Comparison of ENCODE assay signal across 20 cellular contexts in genomic region chr2:45867800-45868199, GRCh38.
"Had no signal": no experiment of that assay in that cellular context is flagged by ENCODE, and none has a peak within 500 bp of the region (broad histone marks: within the 10 kb centered on the region; RNA-seq: fewer than 3 reads in every experiment).

No MANE protein-coding gene starts in this region.

- H3K9me3 ChIP-seq: esophagus muscularis mucosa, gastrocnemius medialis, mucosa of descending colon, neutrophil, psoas muscle, right lobe of liver, thoracic aorta, transverse colon had no signal

- H3K36me3 ChIP-seq: esophagus muscularis mucosa, gastrocnemius medialis, neutrophil, right lobe of liver, thoracic aorta, transverse colon had no signal

- H3K4me1 ChIP-seq: psoas muscle, transverse colon had no signal

- ATAC-seq: effector memory CD8-positive, alpha-beta T cell; gastrocnemius medialis; left lobe of liver; mucosa of descending colon; naive thymus-derived CD8-positive, alpha-beta T cell; psoas muscle; right lobe of liver; stimulated activated effector memory CD8-positive, alpha-beta T cell treated with anti-CD3 and anti-CD28 coated beads, Interleukin-12 subunit alpha, Interleukin-12 subunit beta, amount 100 ng/mL, for 72 hours; stimulated activated naive CD8-positive, alpha-beta T cell treated with anti-CD3 and anti-CD28 coated beads, Interleukin-15, amount 100 ng/mL, for 72 hours had no signal

- H3K4me3 Mint-ChIP-seq: dendritic cell treated with granulocyte-macrophage colony-stimulating factor and Interleukin-4, amounts not matched to agents 40 ng/mL and 50 ng/mL, for 4 days; effector memory CD8-positive, alpha-beta T cell; stimulated activated effector memory CD8-positive, alpha-beta T cell treated with anti-CD3 and anti-CD28 coated beads, Interleukin-12 subunit alpha, Interleukin-12 subunit beta, amount 100 ng/mL, for 72 hours; stimulated activated naive CD8-positive, alpha-beta T cell treated with anti-CD3 and anti-CD28 coated beads, Interleukin-15, amount 100 ng/mL, for 72 hours had no signal

- DNase-seq: effector memory CD8-positive, alpha-beta T cell; gastrocnemius medialis; islet precursor cell; mucosa of descending colon; naive thymus-derived CD8-positive, alpha-beta T cell; psoas muscle; retina; right lobe of liver; stimulated activated CD4-positive, alpha-beta T cell treated with anti-CD3 and anti-CD28 coated beads, Interleukin-4, amount 100 ng/mL, for 1 hour; stimulated activated CD8-positive, alpha-beta memory T cell treated with anti-CD3 and anti-CD28 coated beads, Interleukin-4, amount 100 ng/mL, for 48 hours; stimulated activated naive CD8-positive, alpha-beta T cell treated with anti-CD3 and anti-CD28 coated beads, Interleukin-15, amount 100 ng/mL, for 72 hours; substantia nigra; transverse colon had no signal

- H3K36me3 Mint-ChIP-seq: stimulated activated effector memory CD8-positive, alpha-beta T cell treated with anti-CD3 and anti-CD28 coated beads, Interleukin-12 subunit alpha, Interleukin-12 subunit beta, amount 100 ng/mL, for 72 hours had no signal

- H3K9me3 Mint-ChIP-seq: dendritic cell treated with granulocyte-macrophage colony-stimulating factor and Interleukin-4, amounts not matched to agents 40 ng/mL and 50 ng/mL, for 4 days; naive thymus-derived CD8-positive, alpha-beta T cell; stimulated activated effector memory CD8-positive, alpha-beta T cell treated with anti-CD3 and anti-CD28 coated beads, Interleukin-12 subunit alpha, Interleukin-12 subunit beta, amount 100 ng/mL, for 72 hours; stimulated activated naive CD8-positive, alpha-beta T cell treated with anti-CD3 and anti-CD28 coated beads, Interleukin-15, amount 100 ng/mL, for 72 hours had no signal

- H3K4me3 ChIP-seq: esophagus muscularis mucosa, gastrocnemius medialis, mucosa of descending colon, psoas muscle, right lobe of liver, thoracic aorta, transverse colon had no signal

- H3K27me3 Mint-ChIP-seq: effector memory CD8-positive, alpha-beta T cell; naive thymus-derived CD8-positive, alpha-beta T cell; stimulated activated naive CD8-positive, alpha-beta T cell treated with anti-CD3 and anti-CD28 coated beads, Interleukin-15, amount 100 ng/mL, for 72 hours had no signal

- H3K27me3 ChIP-seq: esophagus muscularis mucosa, gastrocnemius medialis, neutrophil, right lobe of liver, transverse colon had no signal

- H3K27ac ChIP-seq: epithelial cell of prostate, esophagus muscularis mucosa, gastrocnemius medialis, neutrophil, psoas muscle, right lobe of liver, thoracic aorta, transverse colon had no signal

- H3K27ac Mint-ChIP-seq: dendritic cell treated with granulocyte-macrophage colony-stimulating factor and Interleukin-4, amounts not matched to agents 40 ng/mL and 50 ng/mL, for 4 days; effector memory CD8-positive, alpha-beta T cell; naive thymus-derived CD8-positive, alpha-beta T cell; stimulated activated effector memory CD8-positive, alpha-beta T cell treated with anti-CD3 and anti-CD28 coated beads, Interleukin-12 subunit alpha, Interleukin-12 subunit beta, amount 100 ng/mL, for 72 hours; stimulated activated naive CD8-positive, alpha-beta T cell treated with anti-CD3 and anti-CD28 coated beads, Interleukin-15, amount 100 ng/mL, for 72 hours had no signal
